In the genomic region with DNA sequence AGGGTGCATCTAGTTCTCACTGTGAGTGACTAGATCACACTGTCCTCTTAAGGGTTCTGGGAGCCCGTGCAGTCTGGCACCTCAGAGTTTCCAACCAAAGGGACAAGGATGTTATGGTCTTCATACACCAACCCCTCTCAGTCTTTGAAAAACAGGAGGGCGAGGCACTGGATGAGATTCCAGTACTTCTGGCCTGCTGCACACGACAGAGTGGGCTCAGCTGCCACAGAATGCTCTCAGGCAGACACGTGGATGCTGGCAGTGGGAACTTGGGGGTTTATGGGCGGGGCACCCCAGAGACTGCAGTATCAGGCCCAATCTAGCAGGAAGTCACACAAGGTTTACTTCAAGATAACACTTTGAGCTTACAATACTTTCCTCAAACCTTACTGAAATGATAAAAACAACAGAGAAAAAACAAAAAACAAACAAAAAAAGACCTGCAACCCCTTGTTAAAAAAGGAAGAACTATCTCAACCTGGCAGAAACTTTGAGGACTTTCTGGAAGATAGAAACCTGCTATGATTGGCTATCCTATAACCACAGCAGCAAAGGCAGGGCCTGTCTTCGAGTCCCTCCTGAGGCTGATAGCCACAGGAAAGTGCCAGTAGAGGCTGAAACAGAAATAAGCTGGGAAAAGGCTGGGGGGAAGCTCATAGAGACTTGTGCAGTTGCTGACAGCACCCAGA, we compare ENCODE assay signal across 9 cellular contexts. TPM values are rescaled to one million over a fixed set of nuclear protein-coding genes. Genes with fewer than 3 reads are reported as not detected.
DNase-seq lines count a peak whose midpoint lies in the region; ATAC-seq and TF ChIP-seq lines count a peak whose summit lies in the region.
"Had no signal": no experiment of that assay in that cellular context is flagged by ENCODE, and none has a peak within 500 bp of the region (broad histone marks: within the 10 kb centered on the region; RNA-seq: fewer than 3 reads in every experiment).

No MANE protein-coding gene starts in this region.

- WGBS in mesendoderm (ENCODE audit: extremely low coverage, insufficient coverage, low lambda C conversion rate), result no CpG with 5 or more reads among the region's 6 CpGs
- WGBS in hepatocyte (ENCODE audit: low lambda C conversion rate, missing lambda C conversion rate), result 56% methylated on average over 6 of the region's 6 CpGs

- H2BK5ac ChIP-seq in mesendoderm (ENCODE audit: low read length), result peak overlapping the region; percentile 74

- CTCF ChIA-PET in CD4-positive, alpha-beta T cell (lab: Charles Lee), result interaction anchor here (0.6 kb wide), 1 partner anchor 1133 kb away, joined by 3 read pairs; no protein-coding TSS in a partner anchor

- H3K4ac ChIP-seq in mesendoderm (ENCODE audit: low read depth, low read length), result no peak overlapping the region

- H3K4me2 ChIP-seq in KMS-11, result no peak overlapping the region
- no peak overlapping the region for H3K4me2 ChIP-seq in mesendoderm (ENCODE audit: low read length)
- H3K4me2 ChIP-seq in hepatocyte, result no peak overlapping the region

- H3K27me3 Mint-ChIP-seq in CD4-positive, alpha-beta T cell, result no peaks in the 10 kb centered on the region

- no peaks in the 10 kb centered on the region for H3K36me3 Mint-ChIP-seq in CD4-positive, alpha-beta T cell (ENCODE audit: low read depth)

- DNase-seq in CD4-positive, alpha-beta T cell, result peak in 7 of 10 experiments; percentile 17 to 48 (median 29)
- DNase-seq in activated T-cell treated with anti-CD3 and anti-CD28 coated beads, Interleukin-2, amount 50 U/mL, for 1 hour, result peak; percentile 54
- DNase-seq in mesendoderm, result peak; percentile 72
- no peak for DNase-seq in hepatocyte (ENCODE audit: low spot score)
- no peak for DNase-seq in NCI-H226
- DNase-seq: NCI-H748 treated with DMSO at 0.1 percent for 48 hours had no signal

- ATAC-seq in CD4-positive, alpha-beta T cell (ENCODE audit: poor library complexity), result peak; percentile 93
- ATAC-seq in GM18517 (IDR thresholded peaks at IDR 0.05; ENCODE audit: unreplicated experiment) (no peak), GM19463 (IDR thresholded peaks at IDR 0.05; ENCODE audit: unreplicated experiment) (no peak)

- no peak overlapping the region for H4K8ac ChIP-seq in mesendoderm (ENCODE audit: low read depth, low read length)

- no peak overlapping the region for H2BK15ac ChIP-seq in mesendoderm (replicated peaks; ENCODE audit: low read depth)

- intact Hi-C loops in CD4-positive, alpha-beta T cell (cut with DNase I, micrococcal nuclease), result loop anchor here in 1 of 2 experiments (2.0 kb wide), 2 partner anchors 18 to 28 kb away; partner anchors contain the start of gene TGFBR1

- H3K79me2 ChIP-seq in KMS-11 (ENCODE audit: insufficient read depth, low read depth), result no peaks in the 10 kb centered on the region
- no peaks in the 10 kb centered on the region for H3K79me2 ChIP-seq in mesendoderm (ENCODE audit: control insufficient read depth, insufficient read depth, low read length)
- no peaks in the 10 kb centered on the region for H3K79me2 ChIP-seq in hepatocyte

- TF ChIP-seq CTCF in CD4-positive, alpha-beta T cell (IDR thresholded peaks at IDR 0.05), result no peak
- TF ChIP-seq CTCF in KMS-11 (conservative IDR thresholded peaks at IDR 0.05; ENCODE audit: low read depth, low read length) (no peak), hepatocyte (IDR thresholded peaks at IDR 0.05; ENCODE audit: poor library complexity) (no peak)

- H3K4me3 ChIP-seq in KMS-11 (IDR thresholded peaks at IDR 0.05; ENCODE audit: insufficient read depth, low read depth, low read length), result no peak overlapping the region
- no peak overlapping the region for H3K4me3 ChIP-seq in mesendoderm (ENCODE audit: low read length)
- no peak overlapping the region for H3K4me3 ChIP-seq in hepatocyte

- H3K36me3 ChIP-seq in KMS-11 (ENCODE audit: insufficient read depth) (no peaks in the 10 kb centered on the region), mesendoderm (ENCODE audit: control insufficient read depth, insufficient read depth, low read length) (no peaks in the 10 kb centered on the region), hepatocyte (replicated peaks; ENCODE audit: insufficient read depth, low read depth) (no peaks in the 10 kb centered on the region)

- H3K9ac ChIP-seq in KMS-11, result no peak overlapping the region
- no peak overlapping the region for H3K9ac ChIP-seq in mesendoderm (ENCODE audit: low read length)

- no peak overlapping the region for H4K5ac ChIP-seq in mesendoderm (ENCODE audit: low read length)

- no peak overlapping the region for H2AK5ac ChIP-seq in mesendoderm (ENCODE audit: low read length)

- no peak overlapping the region for H3K27ac ChIP-seq in CD4-positive, alpha-beta T cell (ENCODE audit: low read depth, low read length)
- no peak overlapping the region for H3K27ac ChIP-seq in KMS-11
- H3K27ac ChIP-seq in mesendoderm (ENCODE audit: low read depth, low read length), result peak overlapping the region; percentile 1
- no peak overlapping the region for H3K27ac ChIP-seq in hepatocyte

- peak overlapping the region; percentile 29 for H3K56ac ChIP-seq in mesendoderm (ENCODE audit: low read length)

- no peaks in the 10 kb centered on the region for H3K79me1 ChIP-seq in mesendoderm (ENCODE audit: low read length)

- H3K4me1 Mint-ChIP-seq in CD4-positive, alpha-beta T cell (ENCODE audit: low read depth), result peaks cover 61% of the 10 kb centered on the region

- H3K18ac ChIP-seq in mesendoderm (ENCODE audit: low read length), result no peak overlapping the region

- H3K23ac ChIP-seq in mesendoderm (ENCODE audit: low read length), result no peak overlapping the region

- H3K27ac Mint-ChIP-seq in CD4-positive, alpha-beta T cell, result peak overlapping the region; percentile 68

- no peaks in the 10 kb centered on the region for H3K27me3 ChIP-seq in CD4-positive, alpha-beta T cell (ENCODE audit: control insufficient read depth, insufficient read depth, low read length)
- H3K27me3 ChIP-seq in KMS-11 (ENCODE audit: insufficient read depth, low read depth) (no peaks in the 10 kb centered on the region), mesendoderm (ENCODE audit: insufficient read depth, low read length, poor library complexity) (no peaks in the 10 kb centered on the region), hepatocyte (no peaks in the 10 kb centered on the region)

- H3K9me3 Mint-ChIP-seq in CD4-positive, alpha-beta T cell, result no peaks in the 10 kb centered on the region

- H3K9me3 ChIP-seq in CD4-positive, alpha-beta T cell (ENCODE audit: control insufficient read depth, low read length), result no peaks in the 10 kb centered on the region
- no peaks in the 10 kb centered on the region for H3K9me3 ChIP-seq in hepatocyte (ENCODE audit: low read depth)

- H3K9me2 ChIP-seq in hepatocyte (replicated peaks; ENCODE audit: insufficient read depth), result no peaks in the 10 kb centered on the region

- H3K4me3 Mint-ChIP-seq in CD4-positive, alpha-beta T cell, result peak overlapping the region; percentile 42

- H3K4me1 ChIP-seq in KMS-11 (ENCODE audit: low read depth, poor library complexity, severe bottlenecking) (peaks cover 11% of the 10 kb centered on the region), mesendoderm (ENCODE audit: control insufficient read depth, low read depth, low read length) (peaks cover 4% of the 10 kb centered on the region), hepatocyte (ENCODE audit: insufficient read depth) (peaks cover 7% of the 10 kb centered on the region)

- POLR2A ChIA-PET in CD4-positive, alpha-beta T cell (lab: Charles Lee), result interaction anchor here (1.0 to 3.0 kb wide), 8 partner anchors 9 to 63 kb away, joined by 3 to 38 read pairs (median 6); partner anchors contain the start of gene TGFBR1

- peak overlapping the region; percentile 23; the same call in 1 of the 2 replicates for H2AFZ ChIP-seq in KMS-11 (ENCODE audit: low read depth)
- H2AFZ ChIP-seq in hepatocyte, result no peak overlapping the region

- H4K20me1 ChIP-seq in KMS-11 (ENCODE audit: insufficient read depth) (no peaks in the 10 kb centered on the region), hepatocyte (ENCODE audit: insufficient read depth, poor library complexity, severe bottlenecking) (no peaks in the 10 kb centered on the region)

- H2BK120ac ChIP-seq in mesendoderm (ENCODE audit: low read depth, low read length), result no peak overlapping the region

RNA-seq across cellular contexts. Expression of gene TGFBR1, which starts 28.3 kb away (rescaled TPM):
- 10 to 100 TPM; 12.9 to 14.6 TPM for total RNA-seq in CD4-positive, alpha-beta T cell
- polyA plus RNA-seq in mesendoderm (2013, experiment 1 of 2), result 21.7 TPM
- polyA plus RNA-seq in mesendoderm (2013, experiment 2 of 2), result 21.0 TPM
- total RNA-seq in hepatocyte, result 74.2 and 79.4 TPM in 2 replicates
- 31.5 and 41.7 TPM in 2 replicates for polyA plus RNA-seq in hepatocyte

Comparison
In these comparisons a context has a peak if more than half of its experiments do, and no peak if none do; other contexts are left out.
1. DNase-seq: peak in CD4-positive, alpha-beta T cell (7 of 10), activated T-cell treated with anti-CD3 and anti-CD28 coated beads, Interleukin-2, amount 50 U/mL, for 1 hour (single experiment) and mesendoderm (single experiment); none in hepatocyte (single experiment) and NCI-H226 (single experiment).